8 cellular contexts compared by ENCODE assay signal in genomic region chr10:128211953-128212727, GRCh38.
A peak's percentile ranks its signal among the peaks of the same experiment; 100 is the strongest.
DNase-seq lines count a peak whose midpoint lies in the region; ATAC-seq lines count a peak whose summit lies in the region.

No MANE protein-coding gene starts in this region.

- no peak overlapping the region for H2BK15ac ChIP-seq in mesendoderm (replicated peaks; ENCODE audit: low read depth)

- intact Hi-C loops in CD4-positive, alpha-beta memory T cell (cut with micrococcal nuclease) = loop anchor here (1.0 to 5.0 kb wide), 6 partner anchors 34 to 1917 kb away; partner anchors contain the start of genes MGMT and MKI67

- no peak overlapping the region for H3K18ac ChIP-seq in mesendoderm (ENCODE audit: low read length)

- peaks cover 0 to 4% of the 10 kb centered on the region in 2 donors for H3K36me3 Mint-ChIP-seq in CD4-positive, alpha-beta memory T cell
- H3K36me3 Mint-ChIP-seq in activated CD4-positive, alpha-beta memory T cell treated with anti-CD3 and anti-CD28 coated beads, Interleukin-2, amount 10 ng/mL, durations not matched to agents 7 days and 5 days (ENCODE audit: low read depth) = no peaks in the 10 kb centered on the region

- peak overlapping the region in 1 of 2 donors; percentile 43 for H3K4me3 ChIP-seq in CD4-positive, alpha-beta memory T cell (ENCODE audit: low read length in 2 of 2)
- H3K4me3 ChIP-seq in mesendoderm (ENCODE audit: low read length) = no peak overlapping the region

- peak; percentile 78 to 85 (median 80) for DNase-seq in CD4-positive, alpha-beta memory T cell
- DNase-seq in NCI-H774 (lab: John Stamatoyannopoulos, UW) (peak; percentile 32), mesendoderm (peak; percentile 87)
- peak; percentile 87 for DNase-seq in activated CD4-positive, alpha-beta memory T cell treated with anti-CD3 and anti-CD28 coated beads, Interleukin-2, amount 10 ng/mL, durations not matched to agents 7 days and 5 days
- peak; percentile 66 for DNase-seq in effector CD4-positive, alpha-beta T cell
- DNase-seq in stimulated activated CD8-positive, alpha-beta memory T cell treated with anti-CD3 and anti-CD28 coated beads, Interleukin-15, amount 100 ng/mL, for 24 hours (ENCODE audit: low read depth) = peak; percentile 74

- no peak overlapping the region for H3K56ac ChIP-seq in mesendoderm (ENCODE audit: low read length)

- no peak overlapping the region for H2BK120ac ChIP-seq in mesendoderm (ENCODE audit: low read depth, low read length)

- H3K27ac ChIP-seq in CD4-positive, alpha-beta memory T cell (ENCODE audit: low read depth, low read length) = no peak overlapping the region
- H3K27ac ChIP-seq in mesendoderm (ENCODE audit: low read depth, low read length) = no peak overlapping the region

- H3K4me1 Mint-ChIP-seq in CD4-positive, alpha-beta memory T cell = peaks cover 9 to 24% (median 18%) of the 10 kb centered on the region in 4 donors
- H3K4me1 Mint-ChIP-seq in activated CD4-positive, alpha-beta memory T cell treated with anti-CD3 and anti-CD28 coated beads, Interleukin-2, amount 10 ng/mL, durations not matched to agents 7 days and 5 days = peaks cover 20% of the 10 kb centered on the region

- no CpG with 5 or more reads among the region's 32 CpGs for WGBS in mesendoderm (ENCODE audit: extremely low coverage, insufficient coverage, low lambda C conversion rate)

- H2BK5ac ChIP-seq in mesendoderm (ENCODE audit: low read length) = no peak overlapping the region

- H3K79me1 ChIP-seq in mesendoderm (ENCODE audit: low read length) = no peaks in the 10 kb centered on the region

- peaks cover 22% of the 10 kb centered on the region for H3K4me1 ChIP-seq in CD4-positive, alpha-beta memory T cell (ENCODE audit: insufficient read depth, low read length)
- H3K4me1 ChIP-seq in mesendoderm (ENCODE audit: control insufficient read depth, low read depth, low read length) = no peaks in the 10 kb centered on the region

- H3K27ac Mint-ChIP-seq in CD4-positive, alpha-beta memory T cell = peak overlapping the region; percentile 89 to 95 (median 93)
- H3K27ac Mint-ChIP-seq in activated CD4-positive, alpha-beta memory T cell treated with anti-CD3 and anti-CD28 coated beads, Interleukin-2, amount 10 ng/mL, durations not matched to agents 7 days and 5 days = peak overlapping the region; percentile 74

- H4K5ac ChIP-seq in mesendoderm (ENCODE audit: low read length) = no peak overlapping the region

- no peak overlapping the region for H2AK5ac ChIP-seq in mesendoderm (ENCODE audit: low read length)

- no peaks in the 10 kb centered on the region for H3K9me3 ChIP-seq in CD4-positive, alpha-beta memory T cell (ENCODE audit: control insufficient read depth in 1 of 2, low read length in 2 of 2)

- H3K27me3 ChIP-seq in CD4-positive, alpha-beta memory T cell (ENCODE audit: insufficient read depth, low read length) = no peaks in the 10 kb centered on the region
- no peaks in the 10 kb centered on the region for H3K27me3 ChIP-seq in mesendoderm (ENCODE audit: insufficient read depth, low read length, poor library complexity)

- no peaks in the 10 kb centered on the region for H3K79me2 ChIP-seq in mesendoderm (ENCODE audit: control insufficient read depth, insufficient read depth, low read length)

- H3K4me2 ChIP-seq in mesendoderm (ENCODE audit: low read length) = no peak overlapping the region

- no peaks in the 10 kb centered on the region for H3K27me3 Mint-ChIP-seq in CD4-positive, alpha-beta memory T cell
- peaks cover 1% of the 10 kb centered on the region for H3K27me3 Mint-ChIP-seq in activated CD4-positive, alpha-beta memory T cell treated with anti-CD3 and anti-CD28 coated beads, Interleukin-2, amount 10 ng/mL, durations not matched to agents 7 days and 5 days

- H4K8ac ChIP-seq in mesendoderm (ENCODE audit: low read depth, low read length) = no peak overlapping the region

- CTCF ChIA-PET in CD4-positive, alpha-beta memory T cell (lab: Charles Lee; ENCODE audit: partially characterized antibody) = interaction anchor here (0.7 to 9.5 kb wide), 29 partner anchors 10 to 1915 kb away, joined by 3 to 223 read pairs (median 5); no protein-coding TSS in a partner anchor
- CTCF ChIA-PET in activated CD4-positive, alpha-beta memory T cell treated with anti-CD3 and anti-CD28 coated beads, Interleukin-2, amount 10 ng/mL, durations not matched to agents 7 days and 5 days (lab: Charles Lee) = interaction anchor here (0.7 to 7.2 kb wide), 32 partner anchors 10 to 317 kb away, joined by 3 to 205 read pairs (median 4); partner anchors contain the start of gene MKI67

- no peak overlapping the region for H3K4ac ChIP-seq in mesendoderm (ENCODE audit: low read depth, low read length)

- ATAC-seq in GM19397 (IDR thresholded peaks at IDR 0.05; ENCODE audit: unreplicated experiment) (peak; percentile 95), HG03460 (IDR thresholded peaks at IDR 0.05; ENCODE audit: unreplicated experiment) (peak; percentile 92)

- peak overlapping the region; percentile 85 to 96 (median 90) for H3K4me3 Mint-ChIP-seq in CD4-positive, alpha-beta memory T cell
- H3K4me3 Mint-ChIP-seq in activated CD4-positive, alpha-beta memory T cell treated with anti-CD3 and anti-CD28 coated beads, Interleukin-2, amount 10 ng/mL, durations not matched to agents 7 days and 5 days = peak overlapping the region; percentile 73

- H3K36me3 ChIP-seq in CD4-positive, alpha-beta memory T cell (ENCODE audit: insufficient read depth, low read length) = no peaks in the 10 kb centered on the region
- H3K36me3 ChIP-seq in mesendoderm (ENCODE audit: control insufficient read depth, insufficient read depth, low read length) = no peaks in the 10 kb centered on the region

- POLR2A ChIA-PET in CD4-positive, alpha-beta memory T cell (lab: Charles Lee; ENCODE audit: partially characterized antibody) = interaction anchor here (0.5 to 4.3 kb wide), 6 partner anchors 25 to 1898 kb away, joined by 3 to 36 read pairs (median 8); no protein-coding TSS in a partner anchor
- POLR2A ChIA-PET in activated CD4-positive, alpha-beta memory T cell treated with anti-CD3 and anti-CD28 coated beads, Interleukin-2, amount 10 ng/mL, durations not matched to agents 7 days and 5 days (lab: Charles Lee) = interaction anchor here (0.6 to 3.8 kb wide), 5 partner anchors 31 to 89 kb away, joined by 3 to 21 read pairs (median 4); partner anchors contain the start of gene MKI67

- no peak overlapping the region for H3K9ac ChIP-seq in mesendoderm (ENCODE audit: low read length)

- H3K9me3 Mint-ChIP-seq in CD4-positive, alpha-beta memory T cell = peaks cover 0 to 3% (median 0%) of the 10 kb centered on the region in 8 donors
- no peaks in the 10 kb centered on the region for H3K9me3 Mint-ChIP-seq in activated CD4-positive, alpha-beta memory T cell treated with anti-CD3 and anti-CD28 coated beads, Interleukin-2, amount 10 ng/mL, durations not matched to agents 7 days and 5 days

- no peak overlapping the region for H3K23ac ChIP-seq in mesendoderm (ENCODE audit: low read length)

Comparison
In these comparisons a context has a peak if more than half of its experiments do, and no peak if none do; other contexts are left out.
1. DNase-seq: peak in every context shown above with its lines; median percentile 87 in activated CD4-positive, alpha-beta memory T cell treated with anti-CD3 and anti-CD28 coated beads, Interleukin-2, amount 10 ng/mL, durations not matched to agents 7 days and 5 days; 87 in mesendoderm; 80 in CD4-positive, alpha-beta memory T cell; 74 in stimulated activated CD8-positive, alpha-beta memory T cell treated with anti-CD3 and anti-CD28 coated beads, Interleukin-15, amount 100 ng/mL, for 24 hours; 66 in effector CD4-positive, alpha-beta T cell; 32 in NCI-H774.